ENCODE assay signal across 1 cellular context in genomic region chr17:68197997-68198930, GRCh38.
A peak's percentile ranks its signal among the peaks of the same experiment; 100 is the strongest.
TF ChIP-seq lines count a peak whose summit lies in the region.

No MANE protein-coding gene starts in this region.

TF ChIP-seq in HepG2, 621 proteins besides CTCF, POLR2A, EP300 and RAD21 (continued from another document):
- TF ChIP-seq ZNF280B (CRISPR knock-in tag; IDR thresholded peaks at IDR 0.05; ENCODE audit: borderline replicate concordance) (no peak), GLI4 (CRISPR knock-in tag; IDR thresholded peaks at IDR 0.05; ENCODE audit: borderline replicate concordance) (no peak), EZH2 (conservative IDR thresholded peaks at IDR 0.05; ENCODE audit: low read depth, low read length) (0 out of 2 replicates have a peak, but pooled peaks have one; percentile 7), ZNF33B (CRISPR knock-in tag; IDR thresholded peaks at IDR 0.05) (no peak), ZFP90 (CRISPR knock-in tag; IDR thresholded peaks at IDR 0.05; ENCODE audit: borderline replicate concordance) (peak; percentile 72; the same call in 1 of the 2 replicates), GABPA (IDR thresholded peaks at IDR 0.05; ENCODE audit: low read depth, low read length) (no peak), GABPA (CRISPR knock-in tag; IDR thresholded peaks at IDR 0.05; ENCODE audit: low read depth) (no peak), ISX (CRISPR knock-in tag; conservative IDR thresholded peaks at IDR 0.05) (no peak), SNAPC4 (CRISPR knock-in tag; IDR thresholded peaks at IDR 0.05) (no peak), SCMH1 (CRISPR knock-in tag; IDR thresholded peaks at IDR 0.05; ENCODE audit: borderline replicate concordance) (no peak), DR1 (CRISPR knock-in tag; IDR thresholded peaks at IDR 0.05) (no peak), U2AF2 (IDR thresholded peaks at IDR 0.05; ENCODE audit: low read depth, low read length) (no peak)
- TF ChIP-seq, protein P1, sequence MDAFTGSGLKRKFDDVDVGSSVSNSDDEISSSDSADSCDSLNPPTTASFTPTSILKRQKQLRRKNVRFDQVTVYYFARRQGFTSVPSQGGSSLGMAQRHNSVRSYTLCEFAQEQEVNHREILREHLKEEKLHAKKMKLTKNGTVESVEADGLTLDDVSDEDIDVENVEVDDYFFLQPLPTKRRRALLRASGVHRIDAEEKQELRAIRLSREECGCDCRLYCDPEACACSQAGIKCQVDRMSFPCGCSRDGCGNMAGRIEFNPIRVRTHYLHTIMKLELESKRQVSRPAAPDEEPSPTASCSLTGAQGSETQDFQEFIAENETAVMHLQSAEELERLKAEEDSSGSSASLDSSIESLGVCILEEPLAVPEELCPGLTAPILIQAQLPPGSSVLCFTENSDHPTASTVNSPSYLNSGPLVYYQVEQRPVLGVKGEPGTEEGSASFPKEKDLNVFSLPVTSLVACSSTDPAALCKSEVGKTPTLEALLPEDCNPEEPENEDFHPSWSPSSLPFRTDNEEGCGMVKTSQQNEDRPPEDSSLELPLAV (CRISPR knock-in tag; conservative IDR thresholded peaks at IDR 0.05; ENCODE audit: low read depth), result no peak
